ENCODE assay signal across 21 cellular contexts in the genomic region with DNA sequence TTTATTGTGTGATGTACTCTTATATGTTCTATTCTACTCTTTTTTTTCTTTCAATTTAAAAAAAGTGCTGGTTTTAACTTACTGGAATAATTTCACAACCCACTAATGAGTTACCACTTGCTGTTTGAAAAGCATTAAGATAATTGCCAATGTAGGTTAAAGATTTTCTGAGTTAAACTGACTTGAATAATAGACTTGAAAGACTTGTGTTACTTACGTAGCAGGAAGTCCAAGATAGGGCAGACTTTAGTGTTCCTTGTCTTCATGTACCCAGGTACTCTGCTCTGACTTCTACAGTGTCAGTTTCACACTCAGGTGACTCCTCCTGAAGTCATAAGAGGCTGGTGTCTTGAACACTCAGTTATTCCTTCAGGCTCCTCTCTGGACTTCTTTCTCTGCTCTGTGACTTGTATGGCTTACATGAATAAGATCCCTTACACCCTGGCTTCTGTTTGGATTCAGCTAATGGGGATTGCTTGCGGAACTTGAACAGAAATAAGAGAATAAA.
DNase-seq lines count a peak whose midpoint lies in the region; ATAC-seq, FAIRE-seq and TF ChIP-seq lines count a peak whose summit lies in the region.
"Had no signal": no experiment of that assay in that cellular context is flagged by ENCODE, and none has a peak within 500 bp of the region (broad histone marks: within the 10 kb centered on the region; RNA-seq: fewer than 3 reads in every experiment).

No MANE protein-coding gene starts in this region.

- no peak overlapping the region for H3K4me3 ChIP-seq in epithelial cell of esophagus (ENCODE audit: low read length)
- H3K4me3 ChIP-seq in keratinocyte (ENCODE audit: control insufficient read depth in 2 of 3, extremely low read depth in 1 of 3, insufficient read depth in 2 of 3, low read depth in 1 of 3, low read length in 3 of 3): no peak overlapping the region
- H3K4me3 ChIP-seq: BLaER1 treated with 17β-estradiol and CSF1 and Interleukin-3, amounts not matched to agents 10 nM and 100 nM had no signal

- DNase-seq in activated naive CD8-positive, alpha-beta T cell treated with anti-CD3 and anti-CD28 coated beads, Interleukin-2, amount 50 U/mL, for 24 hours: no peak
- DNase-seq in activated naive CD8-positive, alpha-beta T cell treated with anti-CD3 and anti-CD28 coated beads for 36 hours: no peak
- peak; percentile 56 for DNase-seq in epithelial cell of esophagus (ENCODE audit: low read depth)
- DNase-seq in keratinocyte (ENCODE audit: low read depth, low spot score): no peak
- no peak for DNase-seq in stimulated activated effector memory CD8-positive, alpha-beta T cell treated with anti-CD3 and anti-CD28 coated beads, Interleukin-12 subunit alpha, Interleukin-12 subunit beta, amount 100 ng/mL, for 72 hours (ENCODE audit: low spot score in 2 of 2)
- DNase-seq: Calu3; CD8-positive, alpha-beta T cell; H7; KG1; MV-4-11; NCI-H187; NCI-H226; NCI-H526; RPMI8226; SIG-M5 had no signal

- H3K9me3 ChIP-seq in keratinocyte (ENCODE audit: control insufficient read depth, low read depth, low read length): no peaks in the 10 kb centered on the region

- no peak overlapping the region for H3K27ac Mint-ChIP-seq in activated naive CD8-positive, alpha-beta T cell treated with anti-CD3 and anti-CD28 coated beads, Interleukin-2, amount 50 U/mL, for 24 hours
- no peak overlapping the region for H3K27ac Mint-ChIP-seq in activated naive CD8-positive, alpha-beta T cell treated with anti-CD3 and anti-CD28 coated beads for 36 hours
- H3K27ac Mint-ChIP-seq in stimulated activated effector memory CD8-positive, alpha-beta T cell treated with anti-CD3 and anti-CD28 coated beads, Interleukin-12 subunit alpha, Interleukin-12 subunit beta, amount 100 ng/mL, for 72 hours: peak overlapping the region; percentile 15
- H3K27ac Mint-ChIP-seq: CD8-positive, alpha-beta T cell had no signal

- peaks cover 30% of the 10 kb centered on the region for H3K4me1 ChIP-seq in keratinocyte (ENCODE audit: control insufficient read depth, extremely low read depth, insufficient read depth, low read length)

- H2AFZ ChIP-seq in keratinocyte (ENCODE audit: control insufficient read depth, low read length): peak overlapping the region; percentile 50

- no peak overlapping the region for H3K4me2 ChIP-seq in keratinocyte (ENCODE audit: control insufficient read depth, extremely low read depth, insufficient read depth, low read depth, low read length)

- TF ChIP-seq CTCF in epithelial cell of esophagus (IDR thresholded peaks at IDR 0.05; ENCODE audit: insufficient read depth, low read depth, low read length, missing control alignments): no peak
- no peak for TF ChIP-seq CTCF in keratinocyte (optimal IDR thresholded peaks at IDR 0.05 in 1 of 3, IDR thresholded peaks at IDR 0.05 in 1 of 3, conservative IDR thresholded peaks at IDR 0.05 in 1 of 3; ENCODE audit: extremely low read depth in 1 of 3, insufficient read depth in 2 of 3, low read length in 3 of 3)

- H3K4me3 Mint-ChIP-seq in activated naive CD8-positive, alpha-beta T cell treated with anti-CD3 and anti-CD28 coated beads, Interleukin-2, amount 50 U/mL, for 24 hours: no peak overlapping the region
- no peak overlapping the region for H3K4me3 Mint-ChIP-seq in activated naive CD8-positive, alpha-beta T cell treated with anti-CD3 and anti-CD28 coated beads for 36 hours
- no peak overlapping the region for H3K4me3 Mint-ChIP-seq in stimulated activated effector memory CD8-positive, alpha-beta T cell treated with anti-CD3 and anti-CD28 coated beads, Interleukin-12 subunit alpha, Interleukin-12 subunit beta, amount 100 ng/mL, for 72 hours
- H3K4me3 Mint-ChIP-seq: CD8-positive, alpha-beta T cell had no signal

- H3K9me1 ChIP-seq in keratinocyte (ENCODE audit: control insufficient read depth, extremely low read depth, insufficient read depth, low read length): no peaks in the 10 kb centered on the region

- H3K36me3 ChIP-seq in keratinocyte (ENCODE audit: control insufficient read depth in 2 of 2, extremely low read depth in 1 of 2, insufficient read depth in 2 of 2, low read length in 2 of 2): no peaks in the 10 kb centered on the region
- H3K36me3 ChIP-seq: BLaER1 treated with 17β-estradiol and CSF1 and Interleukin-3, amounts not matched to agents 10 nM and 100 nM had no signal

- FAIRE-seq in keratinocyte (lab: Jason Lieb, UNC): peak; percentile 84
- FAIRE-seq: GM12891, GM18507, HepG2 had no signal

- no peaks in the 10 kb centered on the region for H3K36me3 Mint-ChIP-seq in activated naive CD8-positive, alpha-beta T cell treated with anti-CD3 and anti-CD28 coated beads, Interleukin-2, amount 50 U/mL, for 24 hours (ENCODE audit: low read depth)
- no peaks in the 10 kb centered on the region for H3K36me3 Mint-ChIP-seq in activated naive CD8-positive, alpha-beta T cell treated with anti-CD3 and anti-CD28 coated beads for 36 hours
- no peaks in the 10 kb centered on the region for H3K36me3 Mint-ChIP-seq in stimulated activated effector memory CD8-positive, alpha-beta T cell treated with anti-CD3 and anti-CD28 coated beads, Interleukin-12 subunit alpha, Interleukin-12 subunit beta, amount 100 ng/mL, for 72 hours
- H3K36me3 Mint-ChIP-seq: CD8-positive, alpha-beta T cell had no signal

- H3K4me1 Mint-ChIP-seq in activated naive CD8-positive, alpha-beta T cell treated with anti-CD3 and anti-CD28 coated beads, Interleukin-2, amount 50 U/mL, for 24 hours: peaks cover 20% of the 10 kb centered on the region
- H3K4me1 Mint-ChIP-seq in activated naive CD8-positive, alpha-beta T cell treated with anti-CD3 and anti-CD28 coated beads for 36 hours: peaks cover 16% of the 10 kb centered on the region
- H3K4me1 Mint-ChIP-seq in stimulated activated effector memory CD8-positive, alpha-beta T cell treated with anti-CD3 and anti-CD28 coated beads, Interleukin-12 subunit alpha, Interleukin-12 subunit beta, amount 100 ng/mL, for 72 hours: peaks cover 9% of the 10 kb centered on the region

- H3K79me2 ChIP-seq in keratinocyte (ENCODE audit: control insufficient read depth, insufficient read depth, low read length): no peaks in the 10 kb centered on the region

- H3K9me3 Mint-ChIP-seq in activated naive CD8-positive, alpha-beta T cell treated with anti-CD3 and anti-CD28 coated beads, Interleukin-2, amount 50 U/mL, for 24 hours: no peaks in the 10 kb centered on the region
- no peaks in the 10 kb centered on the region for H3K9me3 Mint-ChIP-seq in activated naive CD8-positive, alpha-beta T cell treated with anti-CD3 and anti-CD28 coated beads for 36 hours
- no peaks in the 10 kb centered on the region for H3K9me3 Mint-ChIP-seq in stimulated activated effector memory CD8-positive, alpha-beta T cell treated with anti-CD3 and anti-CD28 coated beads, Interleukin-12 subunit alpha, Interleukin-12 subunit beta, amount 100 ng/mL, for 72 hours
- H3K9me3 Mint-ChIP-seq: CD8-positive, alpha-beta T cell had no signal

- H3K9ac ChIP-seq in keratinocyte (ENCODE audit: control insufficient read depth, extremely low read depth, insufficient read depth, low read length): no peak overlapping the region

- peak; percentile 40 for ATAC-seq in activated naive CD8-positive, alpha-beta T cell treated with anti-CD3 and anti-CD28 coated beads, Interleukin-2, amount 50 U/mL, for 24 hours
- ATAC-seq in stimulated activated effector memory CD8-positive, alpha-beta T cell treated with anti-CD3 and anti-CD28 coated beads, Interleukin-12 subunit alpha, Interleukin-12 subunit beta, amount 100 ng/mL, for 72 hours: peak; percentile 77
- no peak for ATAC-seq in GM21619 (IDR thresholded peaks at IDR 0.05; ENCODE audit: unreplicated experiment)
- ATAC-seq in GM21723 (IDR thresholded peaks at IDR 0.05; ENCODE audit: unreplicated experiment): no peak
- ATAC-seq: CD8-positive, alpha-beta T cell; HepG2 had no signal

- no peaks in the 10 kb centered on the region for H3K27me3 Mint-ChIP-seq in activated naive CD8-positive, alpha-beta T cell treated with anti-CD3 and anti-CD28 coated beads, Interleukin-2, amount 50 U/mL, for 24 hours
- no peaks in the 10 kb centered on the region for H3K27me3 Mint-ChIP-seq in activated naive CD8-positive, alpha-beta T cell treated with anti-CD3 and anti-CD28 coated beads for 36 hours

- H3K27ac ChIP-seq in keratinocyte (ENCODE audit: control insufficient read depth, insufficient read depth, low read length): peak overlapping the region; percentile 50

- H3K27me3 ChIP-seq in keratinocyte (ENCODE audit: control insufficient read depth, extremely low read depth, insufficient read depth, low read length): no peaks in the 10 kb centered on the region
- H3K27me3 ChIP-seq: BLaER1 treated with 17β-estradiol and CSF1 and Interleukin-3, amounts not matched to agents 10 nM and 100 nM had no signal

- H4K20me1 ChIP-seq in keratinocyte (ENCODE audit: control insufficient read depth, extremely low read depth, insufficient read depth, low read length): no peaks in the 10 kb centered on the region
- H4K20me1 ChIP-seq: BLaER1 treated with 17β-estradiol and CSF1 and Interleukin-3, amounts not matched to agents 10 nM and 100 nM had no signal

- dilution Hi-C loops in keratinocyte (cut with MboI; ENCODE audit: extremely low pct_ligation_motif_present, low sequenced_read_pairs): no loop called here

Comparison
In these comparisons a context has a peak if more than half of its experiments do, and no peak if none do; other contexts are left out.
1. ATAC-seq: peak in activated naive CD8-positive, alpha-beta T cell treated with anti-CD3 and anti-CD28 coated beads, Interleukin-2, amount 50 U/mL, for 24 hours (single experiment) and stimulated activated effector memory CD8-positive, alpha-beta T cell treated with anti-CD3 and anti-CD28 coated beads, Interleukin-12 subunit alpha, Interleukin-12 subunit beta, amount 100 ng/mL, for 72 hours (single experiment); none in GM21619 (single experiment) and GM21723 (single experiment).